Comparison of ENCODE assay signal across 36 cellular contexts in genomic region chr19:32208060-32208459, GRCh38.
"Had no signal": no experiment of that assay in that cellular context is flagged by ENCODE, and none has a peak within 500 bp of the region (broad histone marks: within the 10 kb centered on the region; RNA-seq: fewer than 3 reads in every experiment).

No MANE protein-coding gene starts in this region.

- FAIRE-seq: bronchial epithelial cell had no signal

- DNase-seq: activated B cell treated with CpG ODN at 0.5 μM for 24 hours; activated CD4-positive, alpha-beta memory T cell treated with anti-CD3 and anti-CD28 coated beads for 36 hours; activated CD4-positive, alpha-beta T cell treated with anti-CD3 and anti-CD28 coated beads for 4 hours; activated CD4-positive, alpha-beta T cell treated with anti-CD3 and anti-CD28 coated beads, Interleukin-2, amount 50 U/mL, for 1 hour; activated CD4-positive, CD25-positive, alpha-beta regulatory T cell treated with anti-CD3 and anti-CD28 coated beads, Interleukin-2, amount 50 U/mL, for 72 hours; activated CD8-positive, alpha-beta memory T cell treated with anti-CD3 and anti-CD28 coated beads, Interleukin-2, amount 10 ng/mL, durations not matched to agents 7 days and 5 days; activated naive CD4-positive, alpha-beta T cell treated with anti-CD3 and anti-CD28 coated beads, Interleukin-2, amount 10 ng/mL, durations not matched to agents 7 days and 5 days; activated naive CD8-positive, alpha-beta T cell treated with anti-CD3 and anti-CD28 coated beads, Interleukin-2, amount 50 U/mL, for 24 hours; activated T-cell treated with anti-CD3 and anti-CD28 coated beads, Interleukin-2, amount 50 U/mL, for 1 hour; anterior cingulate cortex; caudate nucleus; Kasumi-1; KG1; MG63; NCI-H1048; NCI-H1105 treated with DMSO at 0.1 percent for 48 hours; NCI-H1436; NCI-H1694; NCI-H1930; NCI-H2081 treated with DMSO at 0.1 percent for 48 hours; NCI-H226; NCI-H446 treated with DMSO at 0.1 percent for 48 hours; NCI-H524; RPMI8226; SHP77 treated with DMSO at 0.1 percent for 48 hours; SK-N-SH; T-helper 2 cell; T-helper 9 cell had no signal

- H3K27ac Mint-ChIP-seq: activated B cell treated with CpG ODN at 0.5 μM for 24 hours; activated CD4-positive, alpha-beta memory T cell treated with anti-CD3 and anti-CD28 coated beads for 36 hours; activated CD8-positive, alpha-beta memory T cell treated with anti-CD3 and anti-CD28 coated beads, Interleukin-2, amount 10 ng/mL, durations not matched to agents 7 days and 5 days; activated naive CD4-positive, alpha-beta T cell treated with anti-CD3 and anti-CD28 coated beads, Interleukin-2, amount 10 ng/mL, durations not matched to agents 7 days and 5 days; activated naive CD8-positive, alpha-beta T cell; activated naive CD8-positive, alpha-beta T cell treated with anti-CD3 and anti-CD28 coated beads, Interleukin-2, amount 50 U/mL, for 24 hours; activated T-helper 2 cell treated with anti-CD3 and anti-CD28 coated beads, Interferon-gamma antibody, Interleukin-2, Interleukin-4, amounts not matched to agents 10 μg/mL and 5 μg/mL and 100 μg/mL, durations not matched to agents 14 hours and 24 hours and 36 hours; brain; T-cell had no signal

- H3K4me3 Mint-ChIP-seq: activated B cell treated with CpG ODN at 0.5 μM for 24 hours; activated CD4-positive, alpha-beta memory T cell treated with anti-CD3 and anti-CD28 coated beads for 36 hours; activated CD8-positive, alpha-beta memory T cell treated with anti-CD3 and anti-CD28 coated beads, Interleukin-2, amount 10 ng/mL, durations not matched to agents 7 days and 5 days; activated naive CD4-positive, alpha-beta T cell treated with anti-CD3 and anti-CD28 coated beads, Interleukin-2, amount 10 ng/mL, durations not matched to agents 7 days and 5 days; activated naive CD8-positive, alpha-beta T cell; activated naive CD8-positive, alpha-beta T cell treated with anti-CD3 and anti-CD28 coated beads, Interleukin-2, amount 50 U/mL, for 24 hours; brain; T-cell had no signal

- H3K27me3 ChIP-seq: SJSA1 had no signal

- H3K9me3 Mint-ChIP-seq: activated naive CD4-positive, alpha-beta T cell treated with anti-CD3 and anti-CD28 coated beads, Interleukin-2, amount 10 ng/mL, durations not matched to agents 7 days and 5 days had no signal

- H3K4me1 ChIP-seq: SJSA1 had no signal

- H3K27ac ChIP-seq: SJSA1, VCaP had no signal

- ATAC-seq: activated CD8-positive, alpha-beta memory T cell treated with anti-CD3 and anti-CD28 coated beads, Interleukin-2, amount 10 ng/mL, durations not matched to agents 7 days and 5 days; activated naive CD8-positive, alpha-beta T cell treated with anti-CD3 and anti-CD28 coated beads, Interleukin-2, amount 50 U/mL, for 24 hours; Panc1; T-cell had no signal

- H3K36me3 Mint-ChIP-seq: activated CD4-positive, alpha-beta memory T cell treated with anti-CD3 and anti-CD28 coated beads for 36 hours; activated CD8-positive, alpha-beta memory T cell treated with anti-CD3 and anti-CD28 coated beads, Interleukin-2, amount 10 ng/mL, durations not matched to agents 7 days and 5 days; activated naive CD4-positive, alpha-beta T cell treated with anti-CD3 and anti-CD28 coated beads, Interleukin-2, amount 10 ng/mL, durations not matched to agents 7 days and 5 days; brain; T-cell had no signal

- H3K4me1 Mint-ChIP-seq: activated B cell treated with CpG ODN at 0.5 μM for 24 hours; activated CD8-positive, alpha-beta memory T cell treated with anti-CD3 and anti-CD28 coated beads, Interleukin-2, amount 10 ng/mL, durations not matched to agents 7 days and 5 days; activated naive CD4-positive, alpha-beta T cell treated with anti-CD3 and anti-CD28 coated beads, Interleukin-2, amount 10 ng/mL, durations not matched to agents 7 days and 5 days; activated naive CD8-positive, alpha-beta T cell treated with anti-CD3 and anti-CD28 coated beads, Interleukin-2, amount 50 U/mL, for 24 hours; brain; T-cell had no signal

- H3K4me3 ChIP-seq: MG63, SJSA1 had no signal

- H3K9me3 ChIP-seq: MG63, SJSA1 had no signal

- H3K27me3 Mint-ChIP-seq: activated B cell treated with CpG ODN at 0.5 μM for 24 hours; activated naive CD4-positive, alpha-beta T cell treated with anti-CD3 and anti-CD28 coated beads, Interleukin-2, amount 10 ng/mL, durations not matched to agents 7 days and 5 days had no signal

- H3K36me3 ChIP-seq: MG63, SJSA1 had no signal
